Comparison of ENCODE assay signal across 23 cellular contexts in the genomic region with DNA sequence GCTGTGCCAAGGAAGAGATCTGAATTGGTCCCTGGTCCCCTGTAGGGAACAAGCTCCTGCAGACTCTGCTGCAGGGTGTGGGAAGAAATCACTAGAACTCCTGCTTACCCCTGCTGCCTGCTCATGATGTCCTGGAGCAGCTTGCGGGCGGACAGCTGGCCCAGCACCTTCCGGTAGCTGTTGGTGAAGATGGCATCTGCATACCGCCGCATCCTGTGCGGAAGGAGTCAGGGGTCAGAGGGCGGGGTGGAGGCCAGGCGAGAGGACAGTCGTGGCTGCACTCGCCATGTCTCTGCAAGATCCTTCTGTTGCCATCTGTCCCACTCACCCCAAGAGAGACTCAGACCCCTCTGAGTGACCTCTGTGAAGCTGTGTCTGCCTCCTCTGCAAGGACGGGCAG. TPM values are rescaled to one million over a fixed set of nuclear protein-coding genes. Genes with fewer than 3 reads are reported as not detected.
DNase-seq lines count a peak whose midpoint lies in the region; ATAC-seq, FAIRE-seq and TF ChIP-seq lines count a peak whose summit lies in the region.
"Had no signal": no experiment of that assay in that cellular context is flagged by ENCODE, and none has a peak within 500 bp of the region (broad histone marks: within the 10 kb centered on the region; RNA-seq: fewer than 3 reads in every experiment).

No MANE protein-coding gene starts in this region.

- H4K91ac ChIP-seq in H1 (replicated peaks; ENCODE audit: insufficient read length, low read length) = no peak overlapping the region

- H3K36me3 ChIP-seq in SJCRH30 = no peaks in the 10 kb centered on the region
- H3K36me3 ChIP-seq in H1 (ENCODE audit: control insufficient read depth in 2 of 4, insufficient read depth in 4 of 4, low read length in 3 of 4) = no peaks in the 10 kb centered on the region
- H3K36me3 ChIP-seq in spleen = no peaks in the 10 kb centered on the region
- H3K36me3 ChIP-seq in WERI-Rb-1 = no peaks in the 10 kb centered on the region
- H3K36me3 ChIP-seq: Peyer's patch, SJSA1 had no signal

- no peak overlapping the region for H2BK15ac ChIP-seq in H1 (ENCODE audit: low read length)

- peak overlapping the region; percentile 34; the same call in 1 of the 2 replicates for H2AK5ac ChIP-seq in H1 (ENCODE audit: low read depth, low read length)

- intact Hi-C loops in spleen (cut with DNase I; ENCODE audit: low total_unique reads) = no loop called here

- no peak overlapping the region for H2BK20ac ChIP-seq in H1 (ENCODE audit: low read length)

- 0 out of 2 replicates have a peak overlapping the region, but pooled peaks have one; percentile 12 for H2BK5ac ChIP-seq in H1 (ENCODE audit: low read depth, low read length)

- no peaks in the 10 kb centered on the region for H3K27me3 Mint-ChIP-seq in activated T-cell treated with anti-CD3 and anti-CD28 coated beads, Interleukin-2, amount 50 U/mL, for 72 hours (ENCODE audit: low read depth)

- no peak overlapping the region for H3K14ac ChIP-seq in H1 (ENCODE audit: insufficient read length)

- H3K23ac ChIP-seq in H1 (ENCODE audit: insufficient read length) = no peak overlapping the region

- H3K27ac ChIP-seq in SJCRH30 (no peak overlapping the region), H1 (ENCODE audit: low read depth, low read length) (no peak overlapping the region), spleen (no peak overlapping the region), WERI-Rb-1 (no peak overlapping the region)
- H3K27ac ChIP-seq: GM23248, Peyer's patch, SJSA1 had no signal

- H3K27me3 ChIP-seq in SJCRH30 (0 out of 2 replicates have a peak, but pooled peaks cover 9% of the 10 kb centered on the region), H1 (replicated peaks in 1 of 4; ENCODE audit: control insufficient read depth in 3 of 4, extremely low read depth in 1 of 4, insufficient read depth in 3 of 4, low read length in 3 of 4) (no peaks in the 10 kb centered on the region), spleen (replicated peaks in 1 of 7) (peaks cover 0 to 28% (median 0%) of the 10 kb centered on the region in 7 donors), WERI-Rb-1 (ENCODE audit: insufficient read depth, low read depth, severe bottlenecking) (no peaks in the 10 kb centered on the region)
- H3K27me3 ChIP-seq: Peyer's patch had no signal

- no peak overlapping the region; the same call in 1 of the 2 replicates for H3K4me3 ChIP-seq in SJCRH30
- H3K4me3 ChIP-seq in H1 (ENCODE audit: extremely low read depth in 1 of 4, insufficient read depth in 2 of 4, low read depth in 3 of 4, low read length in 4 of 4) = no peak overlapping the region
- H3K4me3 ChIP-seq in spleen = no peak overlapping the region
- H3K4me3 ChIP-seq in WERI-Rb-1 (ENCODE audit: low read depth, low read length) = no peak overlapping the region
- H3K4me3 ChIP-seq: GM12878, GM23248, Peyer's patch, SJSA1 had no signal

- H3K56ac ChIP-seq in H1 (replicated peaks; ENCODE audit: insufficient read length, low read depth, low read length) = no peak overlapping the region

- H2AFZ ChIP-seq in H1 (ENCODE audit: low read length) = no peak overlapping the region
- H2AFZ ChIP-seq: GM23248 had no signal

- no peaks in the 10 kb centered on the region for H3K79me1 ChIP-seq in H1 (ENCODE audit: low read depth, low read length)

- peak overlapping the region; percentile 9; the same call in 1 of the 2 replicates for H3K18ac ChIP-seq in H1 (ENCODE audit: extremely low read depth, low read length)

- H3K9ac ChIP-seq in H1 (replicated peaks in 1 of 4; ENCODE audit: extremely low read depth in 1 of 4, low read depth in 3 of 4, low read length in 3 of 4) = no peak overlapping the region
- H3K9ac ChIP-seq: GM23248 had no signal

- H3K79me2 ChIP-seq in H1 (ENCODE audit: control insufficient read depth in 1 of 2, insufficient read depth in 2 of 2, low read length in 2 of 2) = no peaks in the 10 kb centered on the region

- no peak for ATAC-seq in activated T-cell treated with anti-CD3 and anti-CD28 coated beads, Interleukin-2, amount 50 U/mL, for 72 hours (replicated peaks in 1 of 2)
- ATAC-seq: GM12878, HCT116 had no signal

- H3K4me2 ChIP-seq in H1 (ENCODE audit: insufficient read depth in 1 of 2, low read depth in 2 of 2, low read length in 2 of 2) = no peak overlapping the region

- H3K9me3 Mint-ChIP-seq in activated T-cell treated with anti-CD3 and anti-CD28 coated beads, Interleukin-2, amount 50 U/mL, for 72 hours = no peaks in the 10 kb centered on the region

- POLR2A ChIA-PET in H1 (lab: Charles Lee; ENCODE audit: partially characterized antibody) = interaction anchor here (0.8 to 2.4 kb wide), 3 partner anchors 9 to 20 kb away, joined by 3 to 8 read pairs (median 3); no protein-coding TSS in a partner anchor

- DNase-seq in LHCN-M2 (ENCODE audit: low read depth) (peak; percentile 28), SJCRH30 (peak; percentile 65 to 68), H1 (ENCODE audit: low read depth in 1 of 2, low spot score in 2 of 2) (no peak), spleen (peak; percentile 51), WERI-Rb-1 (no peak), globus pallidus (ENCODE audit: low spot score) (no peak)
- no peak for DNase-seq in activated T-cell treated with anti-CD3 and anti-CD28 coated beads, Interleukin-2, amount 50 U/mL, for 72 hours
- DNase-seq: CD4-positive, CD25-positive, alpha-beta regulatory T cell; COR-L47; DMS79 treated with DMSO at 0.1 percent for 48 hours; GM23248; NCI-H1105; NCI-H146; NCI-H2029; NCI-H2227 treated with DMSO at 0.1 percent for 48 hours; NCI-H510A; Peyer's patch had no signal

- no peak overlapping the region for H4K5ac ChIP-seq in H1 (ENCODE audit: insufficient read length, low read depth, low read length)

- no peak for TF ChIP-seq CTCF in H1 (IDR thresholded peaks at IDR 0.05; ENCODE audit: control extremely low read depth in 1 of 3, insufficient read depth in 1 of 3, low read depth in 1 of 3, low read length in 3 of 3)
- TF ChIP-seq CTCF in spleen (IDR thresholded peaks at IDR 0.05 in 8 of 11, conservative IDR thresholded peaks at IDR 0.05 in 3 of 11) = no peak
- no peak for TF ChIP-seq CTCF in WERI-Rb-1 (IDR thresholded peaks at IDR 0.05; ENCODE audit: low read depth, low read length)

- no peaks in the 10 kb centered on the region for H3K4me1 Mint-ChIP-seq in activated T-cell treated with anti-CD3 and anti-CD28 coated beads, Interleukin-2, amount 50 U/mL, for 72 hours (ENCODE audit: low read depth)
- H3K4me1 Mint-ChIP-seq: CD4-positive, CD25-positive, alpha-beta regulatory T cell had no signal

- TF ChIP-seq EP300 in H1 (IDR thresholded peaks at IDR 0.05; ENCODE audit: borderline replicate concordance in 1 of 2, low read depth in 2 of 2, low read length in 2 of 2) = no peak

- no peak overlapping the region for H3K27ac Mint-ChIP-seq in activated T-cell treated with anti-CD3 and anti-CD28 coated beads, Interleukin-2, amount 50 U/mL, for 72 hours

- peaks cover 24% of the 10 kb centered on the region for H3K4me1 ChIP-seq in SJCRH30
- H3K4me1 ChIP-seq in H1 (replicated peaks in 1 of 4; ENCODE audit: control insufficient read depth in 3 of 4, insufficient read depth in 4 of 4, low read length in 3 of 4) = peaks cover 2 to 24% (median 13%) of the 10 kb centered on the region in 4 experiments
- peaks cover 0 to 4% (median 0%) of the 10 kb centered on the region in 6 donors for H3K4me1 ChIP-seq in spleen
- H3K4me1 ChIP-seq: Peyer's patch, SJSA1 had no signal

- H3K9me3 ChIP-seq in SJCRH30 (replicated peaks) (peaks cover 4% of the 10 kb centered on the region), H1 (ENCODE audit: insufficient read depth in 2 of 2, low read depth in 1 of 2, low read length in 1 of 2) (peaks cover 0 to 5% of the 10 kb centered on the region in 2 experiments; a peak in 2 of 4 replicates), spleen (peaks cover 0 to 11% (median 0%) of the 10 kb centered on the region in 8 donors), WERI-Rb-1 (ENCODE audit: severe bottlenecking) (peaks cover 2% of the 10 kb centered on the region)
- H3K9me3 ChIP-seq: Peyer's patch, SJSA1 had no signal

- WGBS in H1 (ENCODE audit: extremely low coverage in 1 of 2, insufficient coverage in 1 of 2, insufficient read length in 1 of 2, insufficient replicate concordance in 2 of 2, low coverage in 1 of 2, low lambda C conversion rate in 2 of 2, missing lambda C conversion rate in 1 of 2), 2 experiments = 89% methylated on average over 11 of the region's 11 CpGs; no CpG with 5 or more reads in 1 of the 2 experiments
- WGBS in spleen, 5 donors = 73 to 94% (median 85%) methylated on average over 10 to 11 of the region's 11 CpGs

- no peak for FAIRE-seq in H1 (lab: Jason Lieb, UNC)
- FAIRE-seq: GM12878 had no signal

- peak overlapping the region; percentile 77; the same call in 1 of the 2 replicates for H2BK12ac ChIP-seq in H1 (ENCODE audit: low read depth, low read length)

- CTCF ChIA-PET in H1 (lab: Charles Lee; ENCODE audit: partially characterized antibody) = interaction anchor here (0.9 to 1.9 kb wide), 3 partner anchors 11 to 287 kb away, joined by 3 to 5 read pairs (median 4); no protein-coding TSS in a partner anchor

- H3K36me3 Mint-ChIP-seq in activated T-cell treated with anti-CD3 and anti-CD28 coated beads, Interleukin-2, amount 50 U/mL, for 72 hours (ENCODE audit: insufficient read depth in 2 of 2) = no peaks in the 10 kb centered on the region
- H3K36me3 Mint-ChIP-seq: CD4-positive, CD25-positive, alpha-beta regulatory T cell had no signal

- H3K23me2 ChIP-seq in H1 (ENCODE audit: low read depth, low read length) = no peaks in the 10 kb centered on the region

- no peak overlapping the region for H2BK120ac ChIP-seq in H1 (replicated peaks; ENCODE audit: low read depth, low read length)

- H3K4ac ChIP-seq in H1 (replicated peaks; ENCODE audit: insufficient read length, low read depth, low read length) = no peak overlapping the region

- no peak overlapping the region for H4K8ac ChIP-seq in H1 (ENCODE audit: extremely low read depth, insufficient read depth, low read length)

- H3K4me3 Mint-ChIP-seq in activated T-cell treated with anti-CD3 and anti-CD28 coated beads, Interleukin-2, amount 50 U/mL, for 72 hours = no peak overlapping the region
- H3K4me3 Mint-ChIP-seq: CD4-positive, CD25-positive, alpha-beta regulatory T cell had no signal

- no peak for TF ChIP-seq POLR2A in H1 (IDR thresholded peaks at IDR 0.05; ENCODE audit: control extremely low read depth in 1 of 2, low read depth in 2 of 2, low read length in 2 of 2)
- no peak for TF ChIP-seq POLR2A in spleen (IDR thresholded peaks at IDR 0.05)

- no peak for TF ChIP-seq RAD21 in H1 (IDR thresholded peaks at IDR 0.05 in 1 of 2, conservative IDR thresholded peaks at IDR 0.05 in 1 of 2; ENCODE audit: low read depth in 2 of 2, low read length in 2 of 2)

- no peaks in the 10 kb centered on the region for H4K20me1 ChIP-seq in H1 (replicated peaks in 1 of 2; ENCODE audit: control insufficient read depth in 1 of 2, insufficient read depth in 2 of 2, low read length in 2 of 2)

RNA-seq across cellular contexts. Expression of gene GHRH, which starts 5.3 kb away (rescaled TPM):
- not detected in 2 replicates for total RNA-seq in LHCN-M2 (2014; rRNA removed)
- polyA plus RNA-seq in LHCN-M2 (2012) = not detected
- total RNA-seq in SJCRH30 (2014; rRNA removed; shearing (Covaris generic)) = not detected in 2 replicates
- not detected in 2 replicates for total RNA-seq in H1 (2021; fragmentation: NEBNext Ultra II Directional; extraction: Animal tissue kit (Norgen Biotek cat#: 25700))
- polyA plus RNA-seq in H1 (2011; rRNA removed) = not detected in 2 replicates
- not detected for polyA plus RNA-seq in H1 (2011; cell fraction: cytosol; rRNA removed)
- not detected for polyA plus RNA-seq in H1 (2011; cell fraction: nucleus; rRNA removed)
- not detected in 4 replicates for polyA plus RNA-seq in H1 (2012, experiment 1 of 2)
- not detected for polyA plus RNA-seq in H1 (2012, experiment 2 of 2)
- not detected for polyA plus RNA-seq in H1 (2013, experiment 1 of 2)
- not detected for polyA plus RNA-seq in H1 (2013, experiment 2 of 2)
- polyA minus RNA-seq in H1 (2011; rRNA and poly(A)+ RNA removed) = not detected in 2 replicates
- polyA minus RNA-seq in H1 (2011; cell fraction: cytosol; rRNA and poly(A)+ RNA removed) = not detected
- not detected for polyA minus RNA-seq in H1 (2011; cell fraction: nucleus; rRNA and poly(A)+ RNA removed)
- not detected for total RNA-seq in spleen
- polyA plus RNA-seq in spleen = not detected
- total RNA-seq in activated T-cell treated with anti-CD3 and anti-CD28 coated beads, Interleukin-2, amount 50 U/mL, for 72 hours = not detected
- total RNA-seq: A673; CD4-positive, CD25-positive, alpha-beta regulatory T cell; GM12878; GM23248; Peyer's patch; SJSA1; T-helper 1 cell treated with Interleukin-12 subunit alpha and Interleukin-12 subunit beta and Interleukin-4 antibody, amounts not matched to agents 30 ng/mL and 1 ng/mL, for 36 hours had no signal
- polyA plus RNA-seq: BJ; CD4-positive, CD25-positive, alpha-beta regulatory T cell; GM12878; GM23248 had no signal

RNA-seq across cellular contexts. Expression of gene MANBAL, which starts 33.2 kb away (rescaled TPM):
- 14.5 and 21.9 TPM in 2 replicates for total RNA-seq in LHCN-M2 (2014; rRNA removed)
- 87.2 TPM for polyA plus RNA-seq in LHCN-M2 (2012)
- total RNA-seq in SJCRH30 (2014; rRNA removed; shearing (Covaris generic)) = 28.9 and 32.4 TPM in 2 replicates
- 42.8 and 44.4 TPM in 2 replicates for total RNA-seq in H1 (2021; fragmentation: NEBNext Ultra II Directional; extraction: Animal tissue kit (Norgen Biotek cat#: 25700))
- 120 and 140 TPM in 2 replicates for polyA plus RNA-seq in H1 (2011; rRNA removed)
- polyA plus RNA-seq in H1 (2011; cell fraction: cytosol; rRNA removed) = 98.6 TPM
- polyA plus RNA-seq in H1 (2011; cell fraction: nucleus; rRNA removed) = 64.4 TPM
- polyA plus RNA-seq in H1 (2012, experiment 1 of 2) = 60.6 to 68.4 TPM (median 64.0 TPM) in 4 replicates
- 70.1 TPM for polyA plus RNA-seq in H1 (2012, experiment 2 of 2)
- 48.6 TPM for polyA plus RNA-seq in H1 (2013, experiment 1 of 2)
- 56.1 TPM for polyA plus RNA-seq in H1 (2013, experiment 2 of 2)
- polyA minus RNA-seq in H1 (2011; rRNA and poly(A)+ RNA removed) = 46.6 and 52.2 TPM in 2 replicates
- 22.8 TPM for polyA minus RNA-seq in H1 (2011; cell fraction: cytosol; rRNA and poly(A)+ RNA removed)
- polyA minus RNA-seq in H1 (2011; cell fraction: nucleus; rRNA and poly(A)+ RNA removed) = 16.5 TPM
- total RNA-seq in spleen = 10 to 100 TPM; 10.7 to 24.7 (median 18.1) TPM
- 10 to 100 TPM; 30.2 to 33.0 (median 32.3) TPM for polyA plus RNA-seq in spleen
- 10 to 100 TPM; 15.6 to 19.6 TPM for total RNA-seq in activated T-cell treated with anti-CD3 and anti-CD28 coated beads, Interleukin-2, amount 50 U/mL, for 72 hours

Comparison
In these comparisons a context has a peak if more than half of its experiments do, and no peak if none do; other contexts are left out.
1. DNase-seq: peak in LHCN-M2 (single experiment), SJCRH30 (2 of 2) and spleen (single experiment); none in H1 (0 of 2), WERI-Rb-1 (single experiment), activated T-cell treated with anti-CD3 and anti-CD28 coated beads, Interleukin-2, amount 50 U/mL, for 72 hours (0 of 2) and globus pallidus (single experiment).